Comparison of ENCODE assay signal across 8 cellular contexts in the genomic region with DNA sequence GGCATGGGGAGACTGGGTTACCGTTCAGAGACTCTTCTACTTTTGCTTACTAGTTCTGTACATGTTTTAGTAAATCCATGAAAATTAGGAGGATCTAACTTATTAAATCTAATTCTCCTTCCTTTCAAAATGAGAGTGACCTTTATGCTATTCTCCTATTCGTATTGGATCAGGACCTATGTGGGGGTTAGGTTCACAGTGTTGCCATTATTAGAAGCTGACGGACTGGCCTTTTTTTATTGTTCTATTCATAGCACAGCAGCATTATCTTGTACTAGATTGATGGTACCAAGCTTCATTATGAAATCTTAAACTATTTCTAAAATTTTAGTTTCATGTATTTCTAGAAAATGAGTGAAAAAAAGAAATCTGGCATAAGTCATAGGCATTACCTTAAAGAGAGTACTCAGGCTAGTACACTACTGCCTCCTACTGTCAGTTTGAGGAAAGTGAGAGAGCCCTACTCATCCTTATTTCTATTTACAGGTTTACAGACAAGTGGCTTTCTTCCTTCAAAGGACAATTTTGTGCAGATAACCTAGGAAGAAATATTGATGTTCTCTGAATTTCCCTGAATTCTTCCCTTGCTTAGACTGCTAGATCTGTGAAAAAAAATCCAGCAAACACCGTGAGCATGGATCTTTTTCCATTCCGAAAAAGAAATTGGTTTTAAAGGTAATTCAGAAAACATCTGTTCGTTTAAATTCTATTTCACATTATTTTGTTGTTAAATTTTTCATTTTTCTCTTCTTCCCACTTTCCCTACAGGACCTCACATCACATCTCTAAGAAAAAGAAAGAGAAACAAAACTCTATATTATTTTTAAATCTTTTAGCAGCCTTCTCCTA.
DNase-seq lines count a peak whose midpoint lies in the region; ATAC-seq and TF ChIP-seq lines count a peak whose summit lies in the region.

No MANE protein-coding gene starts in this region.

- H3K27me3 Mint-ChIP-seq in activated T-cell treated with anti-CD3 and anti-CD28 coated beads, Interleukin-2, amount 50 U/mL, for 24 hours: no peaks in the 10 kb centered on the region

- H3K36me3 ChIP-seq in parathyroid adenoma (ENCODE audit: control insufficient read depth, insufficient read depth, low read length): no peaks in the 10 kb centered on the region

- no peak overlapping the region for H3K27ac Mint-ChIP-seq in activated T-cell treated with anti-CD3 and anti-CD28 coated beads, Interleukin-2, amount 50 U/mL, for 24 hours

- peak overlapping the region; percentile 93 for H3K27ac ChIP-seq in parathyroid adenoma

- H3K4me1 Mint-ChIP-seq in activated T-cell treated with anti-CD3 and anti-CD28 coated beads, Interleukin-2, amount 50 U/mL, for 24 hours (ENCODE audit: low read depth): peaks cover 5% of the 10 kb centered on the region

- peaks cover 26% of the 10 kb centered on the region for H3K4me1 ChIP-seq in parathyroid adenoma

- H3K9me3 ChIP-seq in parathyroid adenoma (ENCODE audit: control insufficient read depth, low read length): no peaks in the 10 kb centered on the region

- H3K4me2 ChIP-seq in parathyroid adenoma (ENCODE audit: low read length): no peak overlapping the region

- no peak overlapping the region for H3K4me3 Mint-ChIP-seq in activated T-cell treated with anti-CD3 and anti-CD28 coated beads, Interleukin-2, amount 50 U/mL, for 24 hours

- DNase-seq in DMS153 treated with DMSO at 0.1 percent for 48 hours (lab: John Stamatoyannopoulos, UW; ENCODE audit: unreplicated experiment): peak; percentile 21
- DNase-seq in DMS153 (lab: John Stamatoyannopoulos, UW): no peak
- DNase-seq in Kasumi-1 (lab: John Stamatoyannopoulos, UW): peak; percentile 78 to 80
- peak; percentile 34 for DNase-seq in SKM-1 treated with dmso at 0.1 percent for 144 hours (lab: John Stamatoyannopoulos, UW; ENCODE audit: unreplicated experiment)
- DNase-seq in fibroblast of pulmonary artery (ENCODE audit: low read depth): peak; percentile 87
- no peak for DNase-seq in activated T-cell treated with anti-CD3 and anti-CD28 coated beads, Interleukin-2, amount 50 U/mL, for 24 hours

- peak; percentile 75 for ATAC-seq in GM21723 (IDR thresholded peaks at IDR 0.05; ENCODE audit: unreplicated experiment)

- H3K36me3 Mint-ChIP-seq in activated T-cell treated with anti-CD3 and anti-CD28 coated beads, Interleukin-2, amount 50 U/mL, for 24 hours (ENCODE audit: low read depth): no peaks in the 10 kb centered on the region

- H3K4me3 ChIP-seq in fibroblast of pulmonary artery (replicated peaks; ENCODE audit: low read depth, low read length) (no peak overlapping the region), parathyroid adenoma (ENCODE audit: low read depth, low read length) (no peak overlapping the region)

- H3K27me3 ChIP-seq in parathyroid adenoma (ENCODE audit: control insufficient read depth, insufficient read depth, low read length): no peaks in the 10 kb centered on the region

- H2AFZ ChIP-seq in parathyroid adenoma: peak overlapping the region; percentile 54

- H3K9me3 Mint-ChIP-seq in activated T-cell treated with anti-CD3 and anti-CD28 coated beads, Interleukin-2, amount 50 U/mL, for 24 hours: no peaks in the 10 kb centered on the region

- H3K9ac ChIP-seq in parathyroid adenoma: no peak overlapping the region

- TF ChIP-seq CTCF in fibroblast of pulmonary artery (IDR thresholded peaks at IDR 0.05; ENCODE audit: low read length, missing control alignments) (peak; percentile 98), parathyroid adenoma (IDR thresholded peaks at IDR 0.05) (peak; percentile 83)

- H3K79me2 ChIP-seq in parathyroid adenoma: no peaks in the 10 kb centered on the region

Comparison
In these comparisons a context has a peak if more than half of its experiments do, and no peak if none do; other contexts are left out.
1. DNase-seq: peak in DMS153 treated with DMSO at 0.1 percent for 48 hours (single experiment), Kasumi-1 (2 of 2), SKM-1 treated with dmso at 0.1 percent for 144 hours (single experiment) and fibroblast of pulmonary artery (single experiment); none in DMS153 (single experiment) and activated T-cell treated with anti-CD3 and anti-CD28 coated beads, Interleukin-2, amount 50 U/mL, for 24 hours (single experiment).